ENCODE assay signal across 19 cellular contexts in the genomic region with DNA sequence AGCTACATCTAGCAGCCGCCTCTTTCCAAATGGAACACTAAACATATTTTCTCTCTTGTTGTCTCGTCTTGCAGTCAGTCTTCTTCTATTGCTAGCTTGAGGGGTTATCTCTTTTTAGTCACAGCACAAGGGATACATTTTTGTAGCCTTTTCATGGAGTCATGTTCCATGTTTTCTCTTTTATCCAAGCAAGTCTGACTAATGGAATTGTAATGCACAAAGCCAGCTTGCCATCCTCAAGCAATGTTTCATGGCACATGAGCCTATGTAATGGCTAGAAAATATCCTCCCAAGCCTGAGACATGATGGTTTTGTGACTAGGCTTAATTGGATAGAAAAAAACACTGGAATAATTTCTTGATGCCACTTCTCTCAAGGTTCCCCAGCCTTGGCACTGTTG.
"Had no signal": no experiment of that assay in that cellular context is flagged by ENCODE, and none has a peak within 500 bp of the region (broad histone marks: within the 10 kb centered on the region; RNA-seq: fewer than 3 reads in every experiment).

No MANE protein-coding gene starts in this region.

- H3K36me3 ChIP-seq: gastroesophageal sphincter, heart left ventricle, upper lobe of right lung had no signal

- H3K4me3 ChIP-seq: coronary artery, gastroesophageal sphincter, heart left ventricle, upper lobe of right lung had no signal

- H3K9me3 ChIP-seq: gastroesophageal sphincter, heart left ventricle, upper lobe of right lung had no signal

- H3K27me3 ChIP-seq: gastroesophageal sphincter, heart left ventricle, upper lobe of right lung had no signal

- H3K4me1 ChIP-seq: gastroesophageal sphincter, heart left ventricle, parathyroid adenoma, upper lobe of right lung had no signal

- H3K27ac ChIP-seq: coronary artery, gastroesophageal sphincter, heart left ventricle, parathyroid adenoma, upper lobe of right lung had no signal

- DNase-seq: activated CD4-positive, alpha-beta T cell treated with anti-CD3 and anti-CD28 coated beads for 48 hours; activated CD4-positive, CD25-positive, alpha-beta regulatory T cell; activated CD8-positive, alpha-beta T cell treated with anti-CD3 and anti-CD28 coated beads for 36 hours; activated naive CD4-positive, alpha-beta T cell; activated naive CD8-positive, alpha-beta T cell treated with anti-CD3 and anti-CD28 coated beads for 36 hours; activated T-cell treated with anti-CD3 and anti-CD28 coated beads, Interleukin-2, amount 50 U/mL, for 1 hour; amniotic stem cell; central memory CD4-positive, alpha-beta T cell; heart left ventricle; kidney glomerular epithelial cell; left ventricle myocardium superior; naive thymus-derived CD4-positive, alpha-beta T cell; stimulated activated CD4-positive, alpha-beta T cell treated with anti-CD3 and anti-CD28 coated beads, Interleukin-4, amount 100 ng/mL, for 24 hours; upper lobe of right lung had no signal

- ATAC-seq: activated CD8-positive, alpha-beta T cell treated with anti-CD3 and anti-CD28 coated beads for 36 hours; activated T-helper 17 cell treated with anti-CD3 and anti-CD28 coated beads, Interleukin-2, amount 50 U/mL, for 72 hours; gastroesophageal sphincter; heart left ventricle; naive thymus-derived CD4-positive, alpha-beta T cell; stimulated activated memory B cell treated with anti-CD40 and anti-IgM and Interleukin-4, amounts not matched to agents 10 μg/mL and 1 μg/mL and 100 μg/mL, for 72 hours; upper lobe of right lung had no signal
